Comparison of ENCODE assay signal across 1 cellular context in genomic region chr1:32394890-32395415, GRCh38.
TF ChIP-seq lines count a peak whose summit lies in the region.

No MANE protein-coding gene starts in this region.

TF ChIP-seq in HepG2, 621 proteins besides CTCF, POLR2A, EP300 and RAD21:
- TF ChIP-seq ZNF3 (CRISPR knock-in tag; IDR thresholded peaks at IDR 0.05) (0 out of 2 replicates have a peak, but pooled peaks have one; percentile 36), PAX8 (CRISPR knock-in tag; IDR thresholded peaks at IDR 0.05; ENCODE audit: borderline replicate concordance) (0 out of 2 replicates have a peak, but pooled peaks have one; percentile 37), FOXP1 (IDR thresholded peaks at IDR 0.05) (no peak), FOXP1 (CRISPR knock-in tag; IDR thresholded peaks at IDR 0.05) (no peak), MAZ (IDR thresholded peaks at IDR 0.05; ENCODE audit: borderline replicate concordance, low read depth, low read length) (no peak), MAZ (CRISPR knock-in tag; IDR thresholded peaks at IDR 0.05; ENCODE audit: low read depth) (0 out of 2 replicates have a peak, but pooled peaks have one; percentile 6), HMGXB3 (CRISPR knock-in tag; IDR thresholded peaks at IDR 0.05; ENCODE audit: borderline replicate concordance) (0 out of 2 replicates have a peak, but pooled peaks have one; percentile 4), ZNF572 (CRISPR knock-in tag; IDR thresholded peaks at IDR 0.05) (0 out of 2 replicates have a peak, but pooled peaks have one; percentile 0), ZFP37 (CRISPR knock-in tag; IDR thresholded peaks at IDR 0.05; ENCODE audit: borderline replicate concordance) (0 out of 2 replicates have a peak, but pooled peaks have one; percentile 1), SKIL (CRISPR knock-in tag; IDR thresholded peaks at IDR 0.05; ENCODE audit: borderline replicate concordance) (no peak), REPIN1 (CRISPR knock-in tag; IDR thresholded peaks at IDR 0.05; ENCODE audit: borderline replicate concordance, low read depth) (0 out of 2 replicates have a peak, but pooled peaks have one; percentile 1), NFIB (CRISPR knock-in tag; IDR thresholded peaks at IDR 0.05; ENCODE audit: borderline replicate concordance) (no peak), FOXA1 (IDR thresholded peaks at IDR 0.05) (no peak), FOXA1 (CRISPR knock-in tag; IDR thresholded peaks at IDR 0.05) (peak; percentile 18; the same call in 1 of the 2 replicates), ZNF749 (CRISPR knock-in tag; IDR thresholded peaks at IDR 0.05; ENCODE audit: borderline replicate concordance) (no peak), ZNF761 (CRISPR knock-in tag; conservative IDR thresholded peaks at IDR 0.05) (0 out of 2 replicates have a peak, but pooled peaks have one; percentile 21), GLI4 (CRISPR knock-in tag; IDR thresholded peaks at IDR 0.05; ENCODE audit: borderline replicate concordance) (0 out of 2 replicates have a peak, but pooled peaks have one; percentile 1), CBFB (CRISPR knock-in tag; IDR thresholded peaks at IDR 0.05) (no peak), HINFP (CRISPR knock-in tag; IDR thresholded peaks at IDR 0.05; ENCODE audit: low read depth) (no peak), ZNF605 (CRISPR knock-in tag; IDR thresholded peaks at IDR 0.05) (peak; percentile 64; the same call in 1 of the 2 replicates), MAX (IDR thresholded peaks at IDR 0.05) (peak; percentile 12; the same call in 1 of the 2 replicates), PHF21A (CRISPR knock-in tag; IDR thresholded peaks at IDR 0.05) (0 out of 2 replicates have a peak, but pooled peaks have one; percentile 31), ARID4A (CRISPR knock-in tag; IDR thresholded peaks at IDR 0.05; ENCODE audit: borderline replicate concordance) (0 out of 2 replicates have a peak, but pooled peaks have one; percentile 2), ZNF296 (CRISPR knock-in tag; conservative IDR thresholded peaks at IDR 0.05) (0 out of 2 replicates have a peak, but pooled peaks have one; percentile 29), PITX1 (CRISPR knock-in tag; IDR thresholded peaks at IDR 0.05) (peak; percentile 46; the same call in 1 of the 2 replicates), ZNF362 (CRISPR knock-in tag; IDR thresholded peaks at IDR 0.05; ENCODE audit: borderline replicate concordance) (0 out of 2 replicates have a peak, but pooled peaks have one; percentile 27), RFXANK (CRISPR knock-in tag; IDR thresholded peaks at IDR 0.05) (0 out of 2 replicates have a peak, but pooled peaks have one; percentile 13), PBX2 (CRISPR knock-in tag; IDR thresholded peaks at IDR 0.05) (0 out of 2 replicates have a peak, but pooled peaks have one; percentile 2), RARA (CRISPR knock-in tag; IDR thresholded peaks at IDR 0.05) (0 out of 2 replicates have a peak, but pooled peaks have one; percentile 10), ZNF414 (CRISPR knock-in tag; IDR thresholded peaks at IDR 0.05) (0 out of 2 replicates have a peak, but pooled peaks have one; percentile 65), SMAD3 (CRISPR knock-in tag; IDR thresholded peaks at IDR 0.05) (0 out of 2 replicates have a peak, but pooled peaks have one; percentile 5), ZNF430 (CRISPR knock-in tag; IDR thresholded peaks at IDR 0.05) (0 out of 2 replicates have a peak, but pooled peaks have one; percentile 60), ARHGAP35 (CRISPR knock-in tag; IDR thresholded peaks at IDR 0.05; ENCODE audit: borderline replicate concordance) (0 out of 2 replicates have a peak, but pooled peaks have one; percentile 36)
